Comparison of ENCODE assay signal across 20 cellular contexts in the genomic region with DNA sequence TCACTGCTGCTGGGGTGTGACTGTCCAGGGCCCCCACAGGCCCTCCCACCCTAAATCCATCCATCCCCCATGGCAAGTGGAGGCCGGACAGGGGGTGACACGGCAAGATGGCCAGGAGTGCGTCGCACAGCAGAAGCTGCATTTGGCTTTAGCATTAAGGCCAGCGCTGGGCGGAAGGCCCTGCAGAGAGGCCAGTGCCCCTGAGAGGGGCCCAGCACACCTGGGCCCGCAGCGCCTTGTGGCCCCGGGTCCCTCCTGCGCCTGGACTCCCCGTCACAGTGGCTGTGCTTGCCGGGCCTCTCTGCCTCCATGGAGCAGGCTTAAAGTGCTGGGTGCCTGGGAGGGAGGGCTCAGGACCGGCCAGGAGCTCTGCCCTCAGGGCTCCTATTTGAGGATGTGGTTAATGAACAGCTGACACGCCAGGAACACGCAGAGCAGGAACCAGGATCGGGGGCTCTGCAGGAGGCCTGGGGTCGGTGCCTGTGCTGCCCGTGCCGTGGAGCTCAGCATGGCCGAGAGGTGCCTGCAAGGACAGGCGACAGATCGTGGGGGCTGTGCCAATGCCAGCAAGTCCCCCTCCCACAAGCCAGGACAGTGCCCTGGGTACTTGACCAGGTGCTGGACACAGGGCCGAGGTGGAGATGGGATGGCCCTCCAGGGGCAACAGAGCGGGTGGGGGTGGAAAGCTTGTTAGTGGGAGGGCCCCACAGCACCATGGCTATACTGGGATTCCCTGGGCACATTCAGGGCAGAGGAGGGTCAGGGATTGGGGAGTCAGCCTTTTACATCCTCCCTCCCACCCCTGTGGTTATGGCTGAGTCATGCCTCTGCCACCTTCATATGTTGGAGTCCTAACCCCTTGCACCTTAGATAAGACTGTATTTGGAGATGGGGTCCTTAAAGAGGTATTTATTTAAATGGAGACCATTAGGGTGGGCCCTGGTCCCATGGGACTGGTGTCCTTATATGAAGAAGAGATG. TPM values are rescaled to one million over a fixed set of nuclear protein-coding genes. Genes with fewer than 3 reads are reported as not detected.
DNase-seq lines count a peak whose midpoint lies in the region; ATAC-seq, FAIRE-seq and TF ChIP-seq lines count a peak whose summit lies in the region.
"Had no signal": no experiment of that assay in that cellular context is flagged by ENCODE, and none has a peak within 500 bp of the region (broad histone marks: within the 10 kb centered on the region; RNA-seq: fewer than 3 reads in every experiment).

No MANE protein-coding gene starts in this region.

- WGBS in HepG2 (ENCODE audit: low lambda C conversion rate) = 27% methylated on average over 3 of the region's 24 CpGs
- WGBS in right lobe of liver (ENCODE audit: insufficient coverage, low coverage, low lambda C conversion rate, missing lambda C conversion rate) = 100% methylated on average over 1 of the region's 24 CpGs
- no CpG with 5 or more reads among the region's 24 CpGs for WGBS in mesendoderm (ENCODE audit: extremely low coverage, insufficient coverage, low lambda C conversion rate)

- H3K4me3 ChIP-seq in HepG2 (replicated peaks in 1 of 3; ENCODE audit: insufficient read depth in 1 of 3, low read depth in 2 of 3, low read length in 3 of 3) (peak overlapping the region in 1 of 3 experiments; percentile 56; a peak in 2 of 6 replicates), right lobe of liver (no peak overlapping the region), fibroblast of villous mesenchyme (ENCODE audit: low read depth, low read length) (no peak overlapping the region), mesendoderm (ENCODE audit: low read length) (no peak overlapping the region)
- H3K4me3 ChIP-seq: body of pancreas, hepatocyte, skin epidermis had no signal

- no peak overlapping the region for H3K23ac ChIP-seq in mesendoderm (ENCODE audit: low read length)

- no peak overlapping the region for H4K8ac ChIP-seq in mesendoderm (ENCODE audit: low read depth, low read length)

- H3K56ac ChIP-seq in mesendoderm (ENCODE audit: low read length) = no peak overlapping the region

- H3K27me3 Mint-ChIP-seq in nephron progenitor cell (ENCODE audit: low read depth, poor library complexity) = peaks cover 14% of the 10 kb centered on the region

- no peaks in the 10 kb centered on the region for H3K36me3 ChIP-seq in HepG2 (replicated peaks in 1 of 2; ENCODE audit: control insufficient read depth in 1 of 2, insufficient read depth in 2 of 2, low read length in 2 of 2)
- H3K36me3 ChIP-seq in right lobe of liver = no peaks in the 10 kb centered on the region
- no peaks in the 10 kb centered on the region for H3K36me3 ChIP-seq in mesendoderm (ENCODE audit: control insufficient read depth, insufficient read depth, low read length)

- POLR2A ChIA-PET in HepG2 (lab: Yijun Ruan, JAX) = no interaction called here
- POLR2A ChIA-PET in RWPE1 (lab: Yijun Ruan, JAX; ENCODE audit: low non-redundant PET) = no interaction called here

- CTCF ChIA-PET in HepG2 (lab: Yijun Ruan, JAX; ENCODE audit: low intra/inter-chr PET ratio, low total read pairs) = no interaction called here
- CTCF ChIA-PET in RWPE1 (lab: Yijun Ruan, JAX) = interaction anchor here (0.8 to 1.5 kb wide), 2 partner anchors 51 to 129 kb away, joined by 3 to 8 read pairs; no protein-coding TSS in a partner anchor

- no peak overlapping the region for H3K4ac ChIP-seq in mesendoderm (ENCODE audit: low read depth, low read length)

- H3K27ac Mint-ChIP-seq in nephron progenitor cell = no peak overlapping the region
- H3K27ac Mint-ChIP-seq: activated B cell treated with CpG ODN at 0.5 μM for 24 hours; stimulated activated memory B cell treated with anti-CD40 and anti-IgM and Interleukin-4, amounts not matched to agents 10 μg/mL and 1 μg/mL and 100 μg/mL, for 72 hours had no signal

- FAIRE-seq in HepG2 (lab: Jason Lieb, UNC) = no peak
- FAIRE-seq: G401.6 had no signal

- H3K9me3 ChIP-seq in HepG2 (ENCODE audit: low read length) (no peaks in the 10 kb centered on the region), right lobe of liver (no peaks in the 10 kb centered on the region)
- H3K9me3 ChIP-seq: body of pancreas had no signal

- H3K18ac ChIP-seq in mesendoderm (ENCODE audit: low read length) = no peak overlapping the region

- H2BK120ac ChIP-seq in mesendoderm (ENCODE audit: low read depth, low read length) = no peak overlapping the region

- no peak overlapping the region for H2AK5ac ChIP-seq in mesendoderm (ENCODE audit: low read length)

- peaks cover 5 to 39% of the 10 kb centered on the region in 2 experiments for H3K27me3 ChIP-seq in HepG2 (ENCODE audit: control insufficient read depth in 1 of 2, insufficient read depth in 2 of 2, low read length in 2 of 2)
- H3K27me3 ChIP-seq in right lobe of liver = no peaks in the 10 kb centered on the region
- H3K27me3 ChIP-seq in mesendoderm (ENCODE audit: insufficient read depth, low read length, poor library complexity) = no peaks in the 10 kb centered on the region
- H3K27me3 ChIP-seq: body of pancreas, hepatocyte had no signal

- H3K9me3 Mint-ChIP-seq in nephron progenitor cell = no peaks in the 10 kb centered on the region
- H3K9me3 Mint-ChIP-seq: activated B cell treated with CpG ODN at 0.5 μM for 24 hours; stimulated activated memory B cell treated with anti-CD40 and anti-IgM and Interleukin-4, amounts not matched to agents 10 μg/mL and 1 μg/mL and 100 μg/mL, for 72 hours had no signal

- TF ChIP-seq POLR2A in HepG2 (IDR thresholded peaks at IDR 0.05; ENCODE audit: insufficient read depth in 1 of 2, low read depth in 2 of 2, low read length in 2 of 2) (no peak), right lobe of liver (IDR thresholded peaks at IDR 0.05) (no peak)

- TF ChIP-seq RAD21 in HepG2 (CRISPR knock-in tag; IDR thresholded peaks at IDR 0.05) = no peak

- no peak for DNase-seq in HepG2 (ENCODE audit: low spot score)
- no peak for DNase-seq in right lobe of liver
- DNase-seq in RWPE1 (ENCODE audit: low spot score) = peak; percentile 37
- peak; percentile 12 for DNase-seq in fibroblast of villous mesenchyme (ENCODE audit: low read depth)
- no peak for DNase-seq in nephron progenitor cell
- no peak for DNase-seq in cerebellum (ENCODE audit: low spot score)
- no peak for DNase-seq in activated T-cell treated with anti-CD3 and anti-CD28 coated beads, Interleukin-2, amount 50 U/mL, for 1 hour
- no peak for DNase-seq in mesendoderm
- DNase-seq: activated B cell treated with CpG ODN at 0.5 μM for 24 hours, body of pancreas, left cardiac atrium, NCI-H1930, NCI-H524 treated with DMSO at 0.1 percent for 48 hours, OCI-M1, T-helper 1 cell, trophoblast cell had no signal

- no peak overlapping the region for H3K9ac ChIP-seq in HepG2 (ENCODE audit: insufficient read depth, low read depth, low read length)
- no peak overlapping the region for H3K9ac ChIP-seq in mesendoderm (ENCODE audit: low read length)

- H4K20me1 ChIP-seq in HepG2 (ENCODE audit: insufficient read depth, low read length) = no peaks in the 10 kb centered on the region

- H3K4me2 ChIP-seq in HepG2 (ENCODE audit: low read depth, low read length) = peak overlapping the region; percentile 70
- H3K4me2 ChIP-seq in mesendoderm (ENCODE audit: low read length) = no peak overlapping the region
- H3K4me2 ChIP-seq: hepatocyte had no signal

- ATAC-seq in HepG2 (peak; percentile 23), right lobe of liver (no peak)
- ATAC-seq: body of pancreas, left cardiac atrium had no signal

- H2BK5ac ChIP-seq in mesendoderm (ENCODE audit: low read length) = no peak overlapping the region

- no peak overlapping the region for H2AFZ ChIP-seq in HepG2 (ENCODE audit: low read length)
- H2AFZ ChIP-seq: hepatocyte had no signal

- in situ Hi-C loops in HepG2 (cut with HindIII; ENCODE audit: extremely low pct_ligation_motif_present, low pct_unique_long_range_greater_than_20kb) = no loop called here

- H2BK15ac ChIP-seq in mesendoderm (replicated peaks; ENCODE audit: low read depth) = no peak overlapping the region

- intact Hi-C loops in HepG2 (cut with micrococcal nuclease; ENCODE audit: unreplicated experiment) = loop anchor here (1.0 kb wide), 1 partner anchor 51 kb away; no protein-coding TSS in a partner anchor
- intact Hi-C loops in right lobe of liver (cut with DNase I) = no loop called here

- H4K5ac ChIP-seq in mesendoderm (ENCODE audit: low read length) = no peak overlapping the region

- no peaks in the 10 kb centered on the region for H3K36me3 Mint-ChIP-seq in nephron progenitor cell (ENCODE audit: low read depth)
- H3K36me3 Mint-ChIP-seq: stimulated activated memory B cell treated with anti-CD40 and anti-IgM and Interleukin-4, amounts not matched to agents 10 μg/mL and 1 μg/mL and 100 μg/mL, for 72 hours had no signal

- TF ChIP-seq EP300 in HepG2 (IDR thresholded peaks at IDR 0.05; ENCODE audit: low read depth in 2 of 2, low read length in 2 of 2) (no peak), HepG2 (CRISPR knock-in tag; IDR thresholded peaks at IDR 0.05; ENCODE audit: borderline replicate concordance) (no peak)

- no peaks in the 10 kb centered on the region for H3K79me2 ChIP-seq in HepG2 (ENCODE audit: insufficient read depth, low read length)
- no peaks in the 10 kb centered on the region for H3K79me2 ChIP-seq in mesendoderm (ENCODE audit: control insufficient read depth, insufficient read depth, low read length)
- H3K79me2 ChIP-seq: hepatocyte had no signal

- no peak for TF ChIP-seq CTCF in HepG2 (CRISPR knock-in tag; IDR thresholded peaks at IDR 0.05)
- no peak for TF ChIP-seq CTCF in right lobe of liver (IDR thresholded peaks at IDR 0.05)
- TF ChIP-seq CTCF in RWPE1 (conservative IDR thresholded peaks at IDR 0.05; ENCODE audit: low read depth) = no peak
- no peak for TF ChIP-seq CTCF in fibroblast of villous mesenchyme (IDR thresholded peaks at IDR 0.05; ENCODE audit: insufficient read depth, low read depth, low read length)
- no peak for TF ChIP-seq CTCF in nephron progenitor cell (IDR thresholded peaks at IDR 0.05)

- H3K4me1 ChIP-seq in HepG2 (ENCODE audit: insufficient read depth, low read length) (peaks cover 39% of the 10 kb centered on the region), right lobe of liver (no peaks in the 10 kb centered on the region), mesendoderm (ENCODE audit: control insufficient read depth, low read depth, low read length) (no peaks in the 10 kb centered on the region)
- H3K4me1 ChIP-seq: body of pancreas had no signal

- H3K27ac ChIP-seq in HepG2 (ENCODE audit: extremely low read length, insufficient read depth, low read length) = no peak overlapping the region
- no peak overlapping the region for H3K27ac ChIP-seq in right lobe of liver
- H3K27ac ChIP-seq in RWPE1 = peak overlapping the region; percentile 34
- no peak overlapping the region for H3K27ac ChIP-seq in mesendoderm (ENCODE audit: low read depth, low read length)
- H3K27ac ChIP-seq: body of pancreas, hepatocyte, skin epidermis had no signal

- no peak overlapping the region for H3K4me3 Mint-ChIP-seq in nephron progenitor cell
- H3K4me3 Mint-ChIP-seq: activated B cell treated with CpG ODN at 0.5 μM for 24 hours; stimulated activated memory B cell treated with anti-CD40 and anti-IgM and Interleukin-4, amounts not matched to agents 10 μg/mL and 1 μg/mL and 100 μg/mL, for 72 hours had no signal

- H3K4me1 Mint-ChIP-seq in nephron progenitor cell = peaks cover 4% of the 10 kb centered on the region

- BruUV-seq in HepG2 (replicated peaks; lab: Mats Ljungman, UMichigan) = no TSS peak

- no peaks in the 10 kb centered on the region for H3K79me1 ChIP-seq in mesendoderm (ENCODE audit: low read length)

RNA-seq across cellular contexts. Expression of a gene that starts 30.9 kb away (rescaled TPM):
- total RNA-seq in HepG2 (2016; rRNA removed; fragmentation: Illumina TruSeq; extraction: Trizol) = 32.1 and 33.8 TPM in 2 replicates
- total RNA-seq in HepG2 (2016; cell fraction: cytosol; rRNA removed; fragmentation: Illumina TruSeq; extraction: Trizol; ENCODE audit: low read depth) = 6.6 and 6.8 TPM in 2 replicates
- 31.0 and 33.3 TPM in 2 replicates for total RNA-seq in HepG2 (2016; cell fraction: insoluble cytoplasmic fraction; rRNA removed; fragmentation: Illumina TruSeq; extraction: Trizol)
- total RNA-seq in HepG2 (2016; cell fraction: membrane; rRNA removed; fragmentation: Illumina TruSeq; extraction: Trizol) = 11.2 and 30.8 TPM in 2 replicates
- total RNA-seq in HepG2 (2016; cell fraction: nucleus; rRNA removed; fragmentation: Illumina TruSeq; extraction: Trizol) = 32.2 and 55.6 TPM in 2 replicates
- polyA plus RNA-seq in HepG2 (2011; rRNA removed) = 47.0 and 51.1 TPM in 2 replicates
- 24.8 and 30.7 TPM in 2 replicates for polyA plus RNA-seq in HepG2 (2011; cell fraction: cytosol; rRNA removed)
- polyA plus RNA-seq in HepG2 (2011; cell fraction: nucleus; rRNA removed) = 122 and 123 TPM in 2 replicates
- polyA plus RNA-seq in HepG2 (2012) = 27.1 and 55.0 TPM in 2 replicates
- polyA plus RNA-seq in HepG2 (2016; cell fraction: cytosol; fragmentation: Illumina TruSeq; extraction: Trizol; ENCODE audit: low read depth) = 5.3 and 6.3 TPM in 2 replicates
- 28.8 and 29.1 TPM in 2 replicates for polyA plus RNA-seq in HepG2 (2016; cell fraction: insoluble cytoplasmic fraction; fragmentation: Illumina TruSeq; extraction: Trizol; ENCODE audit: low read depth)
- 8.7 and 27.3 TPM in 2 replicates for polyA plus RNA-seq in HepG2 (2016; cell fraction: membrane; fragmentation: Illumina TruSeq; extraction: Trizol; ENCODE audit: low read depth)
- polyA plus RNA-seq in HepG2 (2016; cell fraction: nucleus; fragmentation: Illumina TruSeq; extraction: Trizol; ENCODE audit: insufficient read depth, low read depth) = 59.1 and 103 TPM in 2 replicates
- 27.7 and 54.6 TPM in 2 replicates for polyA minus RNA-seq in HepG2 (2011; rRNA and poly(A)+ RNA removed; ENCODE audit: low replicate concordance)
- polyA minus RNA-seq in HepG2 (2011; cell fraction: cytosol; rRNA and poly(A)+ RNA removed) = 18.4 and 22.4 TPM in 2 replicates
- polyA minus RNA-seq in HepG2 (2011; cell fraction: nucleus; rRNA and poly(A)+ RNA removed) = 55.0 and 56.3 TPM in 2 replicates
- 10 to 100 TPM; 17.3 to 44.7 (median 22.7) TPM for total RNA-seq in right lobe of liver
- total RNA-seq in fibroblast of villous mesenchyme = 68.2 and 87.6 TPM in 2 replicates
- total RNA-seq in cerebellum = 20.2 TPM
- polyA plus RNA-seq in mesendoderm (2013, experiment 1 of 2) = 55.2 TPM
- polyA plus RNA-seq in mesendoderm (2013, experiment 2 of 2) = 55.2 TPM

Comparison
In these comparisons a context has a peak if more than half of its experiments do, and no peak if none do; other contexts are left out.
1. DNase-seq: peak in RWPE1 (single experiment) and fibroblast of villous mesenchyme (single experiment); none in HepG2 (single experiment), right lobe of liver (0 of 3), nephron progenitor cell (single experiment), cerebellum (single experiment), activated T-cell treated with anti-CD3 and anti-CD28 coated beads, Interleukin-2, amount 50 U/mL, for 1 hour (single experiment) and mesendoderm (single experiment).